ENCODE assay signal across 34 cellular contexts in the genomic region with DNA sequence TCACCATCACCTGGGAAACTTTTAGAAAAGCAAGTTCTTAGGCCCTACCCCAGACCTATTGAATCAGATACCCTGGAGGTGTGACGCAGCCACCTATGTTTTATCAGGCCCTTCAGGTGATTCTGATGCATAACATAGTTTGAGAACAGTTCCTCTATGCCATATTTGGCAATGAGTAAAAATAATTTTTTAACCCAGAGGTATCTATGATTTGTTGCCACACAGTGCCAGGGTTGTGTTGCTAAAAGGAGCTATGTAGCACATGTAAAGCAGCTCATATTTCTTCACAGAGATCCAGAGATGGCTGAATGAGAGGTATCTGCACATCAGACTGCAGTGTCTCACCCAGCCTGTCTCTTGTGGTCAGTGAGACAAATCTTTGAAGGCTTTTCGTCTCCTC.
"Had no signal": no experiment of that assay in that cellular context is flagged by ENCODE, and none has a peak within 500 bp of the region (broad histone marks: within the 10 kb centered on the region; RNA-seq: fewer than 3 reads in every experiment).

No MANE protein-coding gene starts in this region.

- H3K27ac ChIP-seq: KMS-11 had no signal

- H3K36me3 ChIP-seq: MG63 had no signal

- H3K4me2 ChIP-seq: KMS-11 had no signal

- DNase-seq: Karpas-422, Kasumi-1, MG63, MM.1S, MV-4-11, NCI-H1048, NCI-H1092, NCI-H1092 treated with DMSO at 0.1 percent for 48 hours, NCI-H1105, NCI-H1105 treated with DMSO at 0.1 percent for 48 hours, NCI-H1417, NCI-H1417 treated with DMSO at 0.1 percent for 48 hours, NCI-H1436, NCI-H1436 treated with DMSO at 0.1 percent for 48 hours, NCI-H146, NCI-H1694, NCI-H1694 treated with DMSO at 0.1 percent for 48 hours, NCI-H187, NCI-H187 treated with DMSO at 0.1 percent for 48 hours, NCI-H1930, NCI-H2029, NCI-H2029 treated with DMSO at 0.1 percent for 48 hours, NCI-H2081, NCI-H2081 treated with DMSO at 0.1 percent for 48 hours, NCI-H2107, NCI-H2171, NCI-H2171 treated with DMSO at 0.1 percent for 48 hours, NCI-H2227 treated with DMSO at 0.1 percent for 48 hours, NCI-H226, NCI-H345, NCI-H446, NCI-H446 treated with DMSO at 0.1 percent for 48 hours, NCI-H510A had no signal

- H3K27me3 ChIP-seq: MG63 had no signal

- H3K4me3 ChIP-seq: MG63 had no signal

- H3K9ac ChIP-seq: KMS-11 had no signal

- H3K9me3 ChIP-seq: MG63 had no signal
